Comparison of ENCODE assay signal across 8 cellular contexts in the genomic region with DNA sequence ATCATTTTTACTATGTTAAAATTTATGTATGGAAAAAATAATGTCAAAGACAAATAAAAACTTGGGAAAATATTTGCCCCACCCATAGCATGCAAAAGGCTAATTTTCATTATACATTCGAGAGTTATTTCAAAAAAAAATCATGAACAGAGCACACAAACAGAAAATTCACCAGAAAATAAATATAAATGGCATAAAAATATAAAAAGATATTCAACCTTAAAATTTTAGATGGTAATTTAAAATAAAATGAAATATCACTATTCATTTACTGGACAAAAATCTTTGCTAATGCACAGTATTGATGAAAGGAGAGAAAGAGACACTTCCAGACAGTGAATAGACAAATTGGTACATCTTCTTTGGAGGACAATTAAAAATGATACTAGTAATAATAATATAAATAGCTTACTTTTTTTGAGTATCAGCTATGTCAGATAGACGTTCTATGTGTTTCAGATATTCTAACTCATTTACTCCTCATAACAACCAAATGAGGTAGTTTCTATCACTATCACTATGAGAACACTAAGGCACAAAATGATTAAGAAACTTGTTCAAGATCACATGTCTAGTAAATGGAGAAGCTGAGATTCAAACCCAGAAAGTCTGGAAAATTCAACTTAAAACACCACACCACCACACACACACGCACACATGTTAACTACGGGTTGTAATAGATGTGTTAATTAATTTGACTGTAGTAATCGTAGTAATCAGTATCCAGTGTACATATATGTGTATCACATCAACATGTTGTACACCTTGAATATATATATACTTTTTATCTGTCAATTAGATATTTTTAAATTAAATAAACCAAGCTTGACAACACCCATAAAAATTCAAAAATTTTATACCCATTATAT.
DNase-seq lines count a peak whose midpoint lies in the region; ATAC-seq, FAIRE-seq and TF ChIP-seq lines count a peak whose summit lies in the region.

No MANE protein-coding gene starts in this region.

- H3K4me1 ChIP-seq in Loucy (ENCODE audit: insufficient read depth, low read length, poor library complexity, severe bottlenecking) = no peaks in the 10 kb centered on the region
- H3K4me1 ChIP-seq in neural progenitor cell = no peaks in the 10 kb centered on the region

- CTCF ChIA-PET in CD4-positive, alpha-beta T cell (lab: Charles Lee) = interaction anchor here (1.9 kb wide), 1 partner anchor 138 kb away, joined by 7 read pairs; no protein-coding TSS in a partner anchor

- no peak for DNase-seq in CD4-positive, alpha-beta T cell
- DNase-seq in neural progenitor cell (ENCODE audit: low spot score) (no peak), caudate nucleus (lab: John Stamatoyannopoulos, UW) (no peak), DMS79 treated with DMSO at 0.1 percent for 48 hours (lab: John Stamatoyannopoulos, UW) (no peak)

- H3K27ac Mint-ChIP-seq in CD4-positive, alpha-beta T cell = peak overlapping the region; percentile 59
- no peak overlapping the region for H3K27ac Mint-ChIP-seq in neural progenitor cell

- no peaks in the 10 kb centered on the region for H3K9me3 Mint-ChIP-seq in CD4-positive, alpha-beta T cell
- H3K9me3 Mint-ChIP-seq in neural progenitor cell = no peaks in the 10 kb centered on the region

- H3K9me3 ChIP-seq in CD4-positive, alpha-beta T cell (ENCODE audit: control insufficient read depth, low read length) = no peaks in the 10 kb centered on the region
- H3K9me3 ChIP-seq in Loucy (ENCODE audit: insufficient read depth, low read depth, low read length) (no peaks in the 10 kb centered on the region), neural progenitor cell (ENCODE audit: low read depth) (no peaks in the 10 kb centered on the region)

- no peaks in the 10 kb centered on the region for H3K27me3 ChIP-seq in CD4-positive, alpha-beta T cell (ENCODE audit: control insufficient read depth, insufficient read depth, low read length)
- H3K27me3 ChIP-seq in Loucy (ENCODE audit: insufficient read depth, low read length, poor library complexity, severe bottlenecking) (no peaks in the 10 kb centered on the region), neural progenitor cell (peaks cover 2% of the 10 kb centered on the region)

- peak overlapping the region; percentile 61 for H3K4me2 ChIP-seq in Loucy (ENCODE audit: low read depth, low read length, poor library complexity, severe bottlenecking)
- H3K4me2 ChIP-seq in neural progenitor cell = peak overlapping the region; percentile 74

- no peak overlapping the region for H3K4me3 Mint-ChIP-seq in CD4-positive, alpha-beta T cell
- no peak overlapping the region for H3K4me3 Mint-ChIP-seq in neural progenitor cell

- intact Hi-C loops in CD4-positive, alpha-beta T cell (cut with DNase I, micrococcal nuclease) = loop anchor here (2.0 to 10.0 kb wide), 2 partner anchors 63 to 313 kb away; a partner anchor contains a TSS

- no peaks in the 10 kb centered on the region for H3K36me3 Mint-ChIP-seq in CD4-positive, alpha-beta T cell (ENCODE audit: low read depth)
- no peaks in the 10 kb centered on the region for H3K36me3 Mint-ChIP-seq in neural progenitor cell

- H3K27ac ChIP-seq in CD4-positive, alpha-beta T cell (ENCODE audit: low read depth, low read length) = no peak overlapping the region
- H3K27ac ChIP-seq in neural progenitor cell (no peak overlapping the region), caudate nucleus (ENCODE audit: low read depth, low read length) (no peak overlapping the region)

- H3K9ac ChIP-seq in Loucy (ENCODE audit: low read depth, low read length, poor library complexity, severe bottlenecking) (no peak overlapping the region), neural progenitor cell (no peak overlapping the region)

- H4K20me1 ChIP-seq in Loucy (ENCODE audit: insufficient read depth, low read length, poor library complexity, severe bottlenecking) (no peaks in the 10 kb centered on the region), neural progenitor cell (ENCODE audit: low read depth) (no peaks in the 10 kb centered on the region)

- no peaks in the 10 kb centered on the region for H3K9me2 ChIP-seq in Loucy (replicated peaks; ENCODE audit: low read depth, low read length)

- H3K27me3 Mint-ChIP-seq in CD4-positive, alpha-beta T cell = peaks cover 5% of the 10 kb centered on the region
- H3K27me3 Mint-ChIP-seq in neural progenitor cell (ENCODE audit: insufficient read depth, low read depth) = no peaks in the 10 kb centered on the region

- ATAC-seq in CD4-positive, alpha-beta T cell (ENCODE audit: poor library complexity) = no peak
- ATAC-seq in HG03460 (IDR thresholded peaks at IDR 0.05; ENCODE audit: unreplicated experiment) (no peak), GM18517 (IDR thresholded peaks at IDR 0.05; ENCODE audit: unreplicated experiment) (no peak)

- POLR2A ChIA-PET in CD4-positive, alpha-beta T cell (lab: Charles Lee) = interaction anchor here (0.6 to 1.8 kb wide), 7 partner anchors 10 to 571 kb away, joined by 3 to 7 read pairs (median 3); a partner anchor contains a TSS

- no peak for TF ChIP-seq CTCF in CD4-positive, alpha-beta T cell (IDR thresholded peaks at IDR 0.05)
- TF ChIP-seq CTCF in Loucy (conservative IDR thresholded peaks at IDR 0.05; ENCODE audit: low read length) = no peak
- TF ChIP-seq CTCF in neural progenitor cell (IDR thresholded peaks at IDR 0.05) = no peak

- H3K4me3 ChIP-seq in Loucy (ENCODE audit: low read length, poor library complexity, severe bottlenecking) (peak overlapping the region; percentile 53), neural progenitor cell (peak overlapping the region; percentile 39)

- H3K79me2 ChIP-seq in Loucy (ENCODE audit: insufficient read depth, low read length) (no peaks in the 10 kb centered on the region), neural progenitor cell (ENCODE audit: low read depth) (no peaks in the 10 kb centered on the region)

- H3K36me3 ChIP-seq in Loucy (ENCODE audit: insufficient read depth, low read length) (no peaks in the 10 kb centered on the region), neural progenitor cell (no peaks in the 10 kb centered on the region)

- H3K4me1 Mint-ChIP-seq in CD4-positive, alpha-beta T cell (ENCODE audit: low read depth) = peaks cover 8% of the 10 kb centered on the region
- no peaks in the 10 kb centered on the region for H3K4me1 Mint-ChIP-seq in neural progenitor cell

- peak; percentile 23 for FAIRE-seq in endometrium (lab: Jason Lieb, UNC)

- peak overlapping the region; percentile 96; the same call in 1 of the 2 replicates for H2AFZ ChIP-seq in Loucy (ENCODE audit: low read length)
- H2AFZ ChIP-seq in neural progenitor cell (replicated peaks) = peak overlapping the region; percentile 100

- H3F3A ChIP-seq in Loucy (ENCODE audit: low read depth) (no peaks in the 10 kb centered on the region), neural progenitor cell (ENCODE audit: low read depth) (no peaks in the 10 kb centered on the region)
